In the genomic region with DNA sequence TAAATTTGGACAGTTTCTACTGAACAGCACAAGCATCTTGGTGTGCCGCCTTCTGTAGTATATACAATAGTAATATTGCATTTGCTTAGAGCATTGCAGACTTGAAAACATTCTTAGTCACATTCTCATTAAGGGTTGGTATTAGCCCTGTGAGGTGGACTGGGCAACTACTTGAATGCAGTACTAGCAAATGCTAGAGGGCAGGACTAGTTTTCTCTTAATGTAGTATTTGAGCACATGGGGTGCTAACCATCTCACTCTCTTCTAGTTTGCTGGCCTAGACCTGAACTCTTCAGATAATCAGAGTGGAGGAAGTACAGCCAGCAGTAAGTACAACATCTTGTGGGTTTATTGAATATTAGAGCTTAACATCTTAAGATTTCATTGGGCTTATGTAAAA, we compare ENCODE assay signal across 9 cellular contexts. TPM values are rescaled to one million over a fixed set of nuclear protein-coding genes. Genes with fewer than 3 reads are reported as not detected.
DNase-seq lines count a peak whose midpoint lies in the region; ATAC-seq, FAIRE-seq and TF ChIP-seq lines count a peak whose summit lies in the region.
"Had no signal": no experiment of that assay in that cellular context is flagged by ENCODE, and none has a peak within 500 bp of the region (broad histone marks: within the 10 kb centered on the region; RNA-seq: fewer than 3 reads in every experiment).

No MANE protein-coding gene starts in this region.

- H3K27me3 Mint-ChIP-seq in HFFc6 (ENCODE audit: insufficient read depth) (peaks cover 13% of the 10 kb centered on the region), MCF 10A (ENCODE audit: insufficient read depth, unreplicated experiment) (no peaks in the 10 kb centered on the region), mesothelial cell of epicardium (ENCODE audit: low read depth) (no peaks in the 10 kb centered on the region)

- H3K4me1 ChIP-seq in ACC112 (ENCODE audit: control insufficient read depth, insufficient read depth, low read length, unreplicated experiment) = peaks cover 17% of the 10 kb centered on the region

- H3K36me3 Mint-ChIP-seq in HFFc6 (ENCODE audit: low read depth) (peaks cover 41% of the 10 kb centered on the region), MCF 10A (ENCODE audit: insufficient read depth, unreplicated experiment) (peaks cover 77% of the 10 kb centered on the region), mesothelial cell of epicardium (peaks cover 5% of the 10 kb centered on the region)

- no peak overlapping the region for H3K27ac ChIP-seq in ACC112 (ENCODE audit: low read depth, low read length)

- H3K9me3 Mint-ChIP-seq in HFFc6 (peaks cover 5% of the 10 kb centered on the region; the same call in 1 of the 2 replicates), MCF 10A (ENCODE audit: unreplicated experiment) (no peaks in the 10 kb centered on the region), mesothelial cell of epicardium (peaks cover 7% of the 10 kb centered on the region)

- H3K36me3 ChIP-seq in ACC112 (ENCODE audit: insufficient read depth, low read length) = peaks cover 44% of the 10 kb centered on the region

- POLR2A ChIA-PET in MCF 10A (lab: Yijun Ruan, JAX) = interaction anchor here (0.6 to 4.6 kb wide), 5 partner anchors 11 to 1510 kb away, joined by 3 to 28 read pairs (median 6); no protein-coding TSS in a partner anchor

- BruUV-seq in MCF 10A (replicated peaks; lab: Mats Ljungman, UMichigan) = no TSS peak

- CTCF ChIA-PET in MCF 10A (lab: Yijun Ruan, JAX) = interaction anchor here (0.6 to 1.2 kb wide), 3 partner anchors 34 to 84 kb away, joined by 3 to 4 read pairs (median 4); no protein-coding TSS in a partner anchor

- ATAC-seq in HG02588 (IDR thresholded peaks at IDR 0.05; ENCODE audit: unreplicated experiment) (no peak), HG03457 (IDR thresholded peaks at IDR 0.05; ENCODE audit: unreplicated experiment) (no peak)

- H3K27ac Mint-ChIP-seq in HFFc6 (peak overlapping the region; percentile 100; the same call in 1 of the 2 replicates), MCF 10A (ENCODE audit: low read depth, unreplicated experiment) (no peak overlapping the region), mesothelial cell of epicardium (no peak overlapping the region)

- intact Hi-C loops in MCF 10A (cut with micrococcal nuclease) = loop anchor here (5.0 kb wide), 1 partner anchor 45 kb away; no protein-coding TSS in a partner anchor

- H3K4me3 Mint-ChIP-seq in HFFc6 = peak overlapping the region; percentile 95
- H3K4me3 Mint-ChIP-seq in MCF 10A (ENCODE audit: unreplicated experiment) = peak overlapping the region; percentile 80
- H3K4me3 Mint-ChIP-seq in mesothelial cell of epicardium = peak overlapping the region; percentile 90

- TF ChIP-seq CTCF in HFFc6 (IDR thresholded peaks at IDR 0.05) = no peak
- TF ChIP-seq CTCF in MCF 10A (IDR thresholded peaks at IDR 0.05; ENCODE audit: unreplicated experiment) = no peak
- TF ChIP-seq CTCF in mesothelial cell of epicardium (IDR thresholded peaks at IDR 0.05; ENCODE audit: unreplicated experiment) = no peak

- H3K27me3 ChIP-seq in ACC112 (ENCODE audit: insufficient read depth, low read length) = no peaks in the 10 kb centered on the region

- H3K4me3 ChIP-seq in ACC112 (ENCODE audit: low read depth, low read length) = peak overlapping the region; percentile 92

- no peak for DNase-seq in HFFc6
- no peak for DNase-seq in MCF 10A (ENCODE audit: unreplicated experiment)
- no peak for DNase-seq in mesothelial cell of epicardium (ENCODE audit: low spot score in 2 of 2, unreplicated experiment in 2 of 2)
- DNase-seq in GM19238 (ENCODE audit: insufficient read length, low spot score) = no peak
- DNase-seq in frontal cortex (ENCODE audit: low spot score in 2 of 2) = no peak
- DNase-seq: GF-D8 had no signal

- no peak for FAIRE-seq in frontal cortex (lab: Jason Lieb, UNC)

- H3K4me1 Mint-ChIP-seq in HFFc6 (ENCODE audit: low read depth) (peaks cover 39% of the 10 kb centered on the region), MCF 10A (ENCODE audit: insufficient read depth, unreplicated experiment) (peaks cover 32% of the 10 kb centered on the region), mesothelial cell of epicardium (peaks cover 21% of the 10 kb centered on the region)

- no peak overlapping the region for H2AFZ ChIP-seq in ACC112 (ENCODE audit: low read length, unreplicated experiment)

- peaks cover 75% of the 10 kb centered on the region for H3K79me2 ChIP-seq in ACC112 (ENCODE audit: control insufficient read depth, insufficient read depth, low read length, unreplicated experiment)

RNA-seq across cellular contexts. Expression of gene DDX3X, which starts 3.2 kb away (rescaled TPM):
- total RNA-seq in HFFc6 (2021; fragmentation: NEBNext Ultra II Directional; extraction: Animal tissue kit (Norgen Biotek cat#: 25700)) = 100 to 1,000 TPM; 186 to 228 (median 213) TPM
- total RNA-seq in MCF 10A (2022) (290 and 297 TPM in 2 replicates), mesothelial cell of epicardium (301 to 305 TPM (median 303 TPM) in 3 replicates), frontal cortex (208 TPM)
